ENCODE assay signal across 14 cellular contexts in genomic region chr13:46345400-46345799, GRCh38. TPM values are rescaled to one million over a fixed set of nuclear protein-coding genes. Genes with fewer than 3 reads are reported as not detected.
DNase-seq lines count a peak whose midpoint lies in the region; ATAC-seq and TF ChIP-seq lines count a peak whose summit lies in the region.
"Had no signal": no experiment of that assay in that cellular context is flagged by ENCODE, and none has a peak within 500 bp of the region (broad histone marks: within the 10 kb centered on the region; RNA-seq: fewer than 3 reads in every experiment).

No MANE protein-coding gene starts in this region.

- peaks cover 64 to 81% of the 10 kb centered on the region in 2 donors for H3K36me3 Mint-ChIP-seq in stimulated activated naive B cell treated with anti-CD40 and anti-IgM and Interleukin-4, amounts not matched to agents 10 μg/mL and 1 μg/mL and 100 μg/mL, for 72 hours
- H3K36me3 Mint-ChIP-seq in activated naive CD4-positive, alpha-beta T cell treated with anti-CD3 and anti-CD28 coated beads for 36 hours (ENCODE audit: low read depth): peaks cover 1% of the 10 kb centered on the region
- H3K36me3 Mint-ChIP-seq: CD8-positive, alpha-beta T cell had no signal

- H3K27ac ChIP-seq in right atrium auricular region: no peak overlapping the region
- H3K27ac ChIP-seq: KMS-11 had no signal

- CTCF ChIA-PET in activated naive CD4-positive, alpha-beta T cell treated with anti-CD3 and anti-CD28 coated beads for 36 hours (lab: Charles Lee): interaction anchor here (0.6 to 1.3 kb wide), 2 partner anchors 11 to 14 kb away, joined by 3 read pairs; no protein-coding TSS in a partner anchor

- H3K4me3 ChIP-seq in right atrium auricular region: no peak overlapping the region
- H3K4me3 ChIP-seq: MG63 had no signal

- H3K4me1 ChIP-seq in right atrium auricular region: no peaks in the 10 kb centered on the region
- H3K4me1 ChIP-seq: BE2C had no signal

- peaks cover 42 to 60% of the 10 kb centered on the region in 2 donors for H3K4me1 Mint-ChIP-seq in stimulated activated naive B cell treated with anti-CD40 and anti-IgM and Interleukin-4, amounts not matched to agents 10 μg/mL and 1 μg/mL and 100 μg/mL, for 72 hours
- peaks cover 29% of the 10 kb centered on the region for H3K4me1 Mint-ChIP-seq in activated naive CD4-positive, alpha-beta T cell treated with anti-CD3 and anti-CD28 coated beads for 36 hours (ENCODE audit: low read depth)

- no peak for TF ChIP-seq CTCF in right atrium auricular region (IDR thresholded peaks at IDR 0.05)

- no peak overlapping the region for H3K4me3 Mint-ChIP-seq in stimulated activated naive B cell treated with anti-CD40 and anti-IgM and Interleukin-4, amounts not matched to agents 10 μg/mL and 1 μg/mL and 100 μg/mL, for 72 hours
- H3K4me3 Mint-ChIP-seq in activated naive CD4-positive, alpha-beta T cell treated with anti-CD3 and anti-CD28 coated beads for 36 hours: no peak overlapping the region
- H3K4me3 Mint-ChIP-seq: CD8-positive, alpha-beta T cell had no signal

- intact Hi-C loops in Right ventricle myocardium inferior (cut with DNase I): no loop called here
- intact Hi-C loops in activated naive CD4-positive, alpha-beta T cell treated with anti-CD3 and anti-CD28 coated beads for 36 hours (cut with micrococcal nuclease): no loop called here

- no peaks in the 10 kb centered on the region for H3K27me3 Mint-ChIP-seq in stimulated activated naive B cell treated with anti-CD40 and anti-IgM and Interleukin-4, amounts not matched to agents 10 μg/mL and 1 μg/mL and 100 μg/mL, for 72 hours
- no peaks in the 10 kb centered on the region for H3K27me3 Mint-ChIP-seq in activated naive CD4-positive, alpha-beta T cell treated with anti-CD3 and anti-CD28 coated beads for 36 hours (ENCODE audit: low read depth)

- H3K9me3 ChIP-seq in right atrium auricular region: no peaks in the 10 kb centered on the region
- H3K9me3 ChIP-seq: BE2C, MG63 had no signal

- DNase-seq in right atrium auricular region (ENCODE audit: low spot score): peak; percentile 34
- DNase-seq in Right ventricle myocardium inferior (ENCODE audit: missing footprints): no peak
- DNase-seq in NCI-H524 (lab: John Stamatoyannopoulos, UW): peak; percentile 67 to 85
- DNase-seq in foreskin melanocyte: peak; percentile 37
- no peak for DNase-seq in stimulated activated naive B cell treated with anti-CD40 and anti-IgM and Interleukin-4, amounts not matched to agents 10 μg/mL and 1 μg/mL and 100 μg/mL, for 72 hours
- no peak for DNase-seq in NCI-H2081 treated with DMSO at 0.1 percent for 48 hours (lab: John Stamatoyannopoulos, UW)
- DNase-seq in GDM1 (lab: John Stamatoyannopoulos, UW): no peak
- no peak for DNase-seq in activated naive CD4-positive, alpha-beta T cell treated with anti-CD3 and anti-CD28 coated beads for 36 hours
- DNase-seq: BE2C; CD8-positive, alpha-beta T cell; MG63; NCI-H2029 treated with DMSO at 0.1 percent for 48 hours had no signal

- H3K36me3 ChIP-seq in right atrium auricular region: no peaks in the 10 kb centered on the region
- H3K36me3 ChIP-seq: BE2C, MG63 had no signal

- no peak for ATAC-seq in Right ventricle myocardium inferior
- no peak for ATAC-seq in stimulated activated naive B cell treated with anti-CD40 and anti-IgM and Interleukin-4, amounts not matched to agents 10 μg/mL and 1 μg/mL and 100 μg/mL, for 72 hours (replicated peaks)
- ATAC-seq: CD8-positive, alpha-beta T cell had no signal

- H3K27ac Mint-ChIP-seq in stimulated activated naive B cell treated with anti-CD40 and anti-IgM and Interleukin-4, amounts not matched to agents 10 μg/mL and 1 μg/mL and 100 μg/mL, for 72 hours: peak overlapping the region; percentile 65
- H3K27ac Mint-ChIP-seq in activated naive CD4-positive, alpha-beta T cell treated with anti-CD3 and anti-CD28 coated beads for 36 hours: no peak overlapping the region
- H3K27ac Mint-ChIP-seq: CD8-positive, alpha-beta T cell had no signal

- no peaks in the 10 kb centered on the region for H3K27me3 ChIP-seq in right atrium auricular region
- H3K27me3 ChIP-seq: BE2C, MG63 had no signal

- H3K9me3 Mint-ChIP-seq in stimulated activated naive B cell treated with anti-CD40 and anti-IgM and Interleukin-4, amounts not matched to agents 10 μg/mL and 1 μg/mL and 100 μg/mL, for 72 hours: peaks cover 0 to 6% of the 10 kb centered on the region in 2 donors
- no peaks in the 10 kb centered on the region for H3K9me3 Mint-ChIP-seq in activated naive CD4-positive, alpha-beta T cell treated with anti-CD3 and anti-CD28 coated beads for 36 hours
- H3K9me3 Mint-ChIP-seq: CD8-positive, alpha-beta T cell had no signal

RNA-seq across cellular contexts. Expression of gene RUBCNL, which starts 41.7 kb away (rescaled TPM):
- total RNA-seq in right atrium auricular region (1 to 10 TPM in 1 of 2 donors, under 1 TPM in 1; 0.59 to 1.5 TPM), Right ventricle myocardium inferior (0.51 TPM)
- total RNA-seq in activated naive CD4-positive, alpha-beta T cell treated with anti-CD3 and anti-CD28 coated beads for 36 hours: 1 to 10 TPM; 3.6 to 3.7 TPM
- total RNA-seq: Daoy had no signal

Comparison
In these comparisons a context has a peak if more than half of its experiments do, and no peak if none do; other contexts are left out.
1. DNase-seq: peak in right atrium auricular region (single experiment), NCI-H524 (2 of 2) and foreskin melanocyte (single experiment); none in Right ventricle myocardium inferior (single experiment), stimulated activated naive B cell treated with anti-CD40 and anti-IgM and Interleukin-4, amounts not matched to agents 10 μg/mL and 1 μg/mL and 100 μg/mL, for 72 hours (single experiment), NCI-H2081 treated with DMSO at 0.1 percent for 48 hours (single experiment), GDM1 (single experiment) and activated naive CD4-positive, alpha-beta T cell treated with anti-CD3 and anti-CD28 coated beads for 36 hours (single experiment).